3 cellular contexts compared by ENCODE assay signal in genomic region chr15:59334063-59334415, GRCh38.
TF ChIP-seq lines count a peak whose summit lies in the region.

No MANE protein-coding gene starts in this region.

TF ChIP-seq in IMR-90, 13 proteins besides CTCF, POLR2A, EP300 and RAD21:
- TF ChIP-seq MAZ (IDR thresholded peaks at IDR 0.05; ENCODE audit: borderline replicate concordance, low read depth, low read length) (no peak), NFE2L2 (IDR thresholded peaks at IDR 0.05; ENCODE audit: low read depth, low read length) (no peak), MXI1 (IDR thresholded peaks at IDR 0.05; ENCODE audit: borderline replicate concordance, low read depth, low read length) (no peak), CHD1 (IDR thresholded peaks at IDR 0.05; ENCODE audit: low read depth, low read length) (no peak), FOS (IDR thresholded peaks at IDR 0.05; ENCODE audit: low read depth, low read length) (no peak), MAFK (IDR thresholded peaks at IDR 0.05; ENCODE audit: low read depth, low read length) (no peak), RCOR1 (IDR thresholded peaks at IDR 0.05; ENCODE audit: insufficient replicate concordance, low read length) (no peak), RFX5 (IDR thresholded peaks at IDR 0.05; ENCODE audit: low read depth, low read length) (no peak), BHLHE40 (IDR thresholded peaks at IDR 0.05; ENCODE audit: low read depth, low read length) (no peak), ELK1 (IDR thresholded peaks at IDR 0.05; ENCODE audit: borderline replicate concordance, low read depth, low read length) (no peak), SMC3 (IDR thresholded peaks at IDR 0.05; ENCODE audit: low read depth, low read length) (no peak), USF2 (IDR thresholded peaks at IDR 0.05; ENCODE audit: low read depth, low read length) (no peak), CEBPB (IDR thresholded peaks at IDR 0.05; ENCODE audit: low read depth, low read length) (no peak)

TF ChIP-seq in GM12878, 131 proteins besides CTCF, POLR2A, EP300 and RAD21 (continues in another document):
- no peak for TF ChIP-seq CREM (IDR thresholded peaks at IDR 0.05; ENCODE audit: low read depth)
- no peak for TF ChIP-seq MTA3 (IDR thresholded peaks at IDR 0.05; ENCODE audit: borderline replicate concordance, low read length)
- no peak for TF ChIP-seq REST (IDR thresholded peaks at IDR 0.05; ENCODE audit: low read depth, low read length)
- TF ChIP-seq PKNOX1 (IDR thresholded peaks at IDR 0.05): no peak
- TF ChIP-seq E4F1 (IDR thresholded peaks at IDR 0.05; ENCODE audit: borderline replicate concordance, partially characterized antibody): no peak
- TF ChIP-seq EED (IDR thresholded peaks at IDR 0.05; ENCODE audit: low read depth): no peak
- TF ChIP-seq DPF2 (IDR thresholded peaks at IDR 0.05): no peak
- no peak for TF ChIP-seq ETV6 (conservative IDR thresholded peaks at IDR 0.05 in 1 of 2, IDR thresholded peaks at IDR 0.05 in 1 of 2; ENCODE audit: borderline replicate concordance in 1 of 2, low read depth in 1 of 2)
- no peak for TF ChIP-seq E2F4 (IDR thresholded peaks at IDR 0.05; ENCODE audit: low read depth, low read length)
- TF ChIP-seq USF2 (IDR thresholded peaks at IDR 0.05; ENCODE audit: borderline replicate concordance, low read depth, low read length): no peak

TF ChIP-seq in GM23338, 12 proteins besides CTCF, POLR2A, EP300 and RAD21:
- TF ChIP-seq ZNF331 (CRISPR knock-in tag; IDR thresholded peaks at IDR 0.05; ENCODE audit: low read depth): no peak
- no peak for TF ChIP-seq EZH2 (IDR thresholded peaks at IDR 0.05; ENCODE audit: low read depth, unreplicated experiment)
- TF ChIP-seq POLR2AphosphoS5 (IDR thresholded peaks at IDR 0.05; ENCODE audit: low read depth): no peak
- TF ChIP-seq EZH2phosphoT487 (IDR thresholded peaks at IDR 0.05; ENCODE audit: unreplicated experiment): no peak
- TF ChIP-seq CREB1 (CRISPR knock-in tag; IDR thresholded peaks at IDR 0.05; ENCODE audit: low read depth): no peak
- TF ChIP-seq JUNB (IDR thresholded peaks at IDR 0.05; ENCODE audit: unreplicated experiment): no peak
- no peak for TF ChIP-seq ZNF462 (CRISPR knock-in tag; IDR thresholded peaks at IDR 0.05)
- no peak for TF ChIP-seq STAT1 (IDR thresholded peaks at IDR 0.05; ENCODE audit: unreplicated experiment)
- no peak for TF ChIP-seq ZNF114 (CRISPR knock-in tag; IDR thresholded peaks at IDR 0.05)
- no peak for TF ChIP-seq NANOG (IDR thresholded peaks at IDR 0.05; ENCODE audit: borderline replicate concordance)
- no peak for TF ChIP-seq REST (IDR thresholded peaks at IDR 0.05; ENCODE audit: unreplicated experiment)
- no peak for TF ChIP-seq ETS1 (IDR thresholded peaks at IDR 0.05)
